ENCODE assay signal across 1 cellular context in genomic region chr2:206159346-206160123, GRCh38.
TF ChIP-seq lines count a peak whose summit lies in the region.

Gene EEF1B2, plus strand, starts transcription at chr2:206159895. Its CDS starts 85 bp downstream, at chr2:206159980.
Gene NDUFS1, minus strand, starts transcription at chr2:206159444. Its CDS starts 5,766 bp downstream, at chr2:206153678.

TF ChIP-seq in GM12878, 131 proteins besides CTCF, POLR2A, EP300 and RAD21 (continued from another document and continues in another):
- peak; percentile 52; the same call in 1 of the 2 replicates for TF ChIP-seq RELB (IDR thresholded peaks at IDR 0.05; ENCODE audit: low read depth)
- TF ChIP-seq JUND (IDR thresholded peaks at IDR 0.05; ENCODE audit: low read depth, low read length), result no peak
- peak; percentile 3; the same call in 1 of the 2 replicates for TF ChIP-seq ATF2 (IDR thresholded peaks at IDR 0.05; ENCODE audit: low read length)
- TF ChIP-seq CHD1 (IDR thresholded peaks at IDR 0.05; ENCODE audit: low read depth, low read length), result peak; percentile 79; the same call in 1 of the 2 replicates
- TF ChIP-seq NRF1 (conservative IDR thresholded peaks at IDR 0.05; ENCODE audit: low read depth, low read length), result no peak
- TF ChIP-seq PAX5 (IDR thresholded peaks at IDR 0.05; ENCODE audit: borderline replicate concordance, low read depth, low read length), result peak; percentile 31; the same call in 1 of the 2 replicates
- no peak for TF ChIP-seq E4F1 (IDR thresholded peaks at IDR 0.05; ENCODE audit: borderline replicate concordance, partially characterized antibody)
- peak; percentile 83 for TF ChIP-seq E2F4 (IDR thresholded peaks at IDR 0.05; ENCODE audit: low read depth, low read length)
- no peak for TF ChIP-seq ZSCAN29 (IDR thresholded peaks at IDR 0.05)
- TF ChIP-seq TCF12 (IDR thresholded peaks at IDR 0.05; ENCODE audit: low read depth, low read length), result no peak
- TF ChIP-seq TBL1XR1 (IDR thresholded peaks at IDR 0.05; ENCODE audit: low read depth, low read length), result peak; percentile 32; the same call in 1 of the 2 replicates
- no peak for TF ChIP-seq POLR2AphosphoS2 (IDR thresholded peaks at IDR 0.05; ENCODE audit: low read depth, low read length)
- TF ChIP-seq NR2C1 (IDR thresholded peaks at IDR 0.05), result peak; percentile 99
- TF ChIP-seq BHLHE40 (IDR thresholded peaks at IDR 0.05; ENCODE audit: borderline replicate concordance in 1 of 2, low read depth in 2 of 2, low read length in 1 of 2), result peak; percentile 74 to 77
- no peak for TF ChIP-seq SUPT20H (IDR thresholded peaks at IDR 0.05; ENCODE audit: borderline replicate concordance, control insufficient read depth, low read depth, low read length)
- TF ChIP-seq RFX5 (IDR thresholded peaks at IDR 0.05; ENCODE audit: low read depth, low read length), result no peak
- peak; percentile 74 for TF ChIP-seq RAD51 (IDR thresholded peaks at IDR 0.05)
- TF ChIP-seq GABPA (IDR thresholded peaks at IDR 0.05; ENCODE audit: low read depth), result peak; percentile 91
- no peak for TF ChIP-seq STAT1 (conservative IDR thresholded peaks at IDR 0.05)
- no peak for TF ChIP-seq TARDBP (IDR thresholded peaks at IDR 0.05; ENCODE audit: borderline replicate concordance)
- TF ChIP-seq MAX (IDR thresholded peaks at IDR 0.05; ENCODE audit: low read depth, low read length), result peak; percentile 79; the same call in 1 of the 2 replicates
- peak; percentile 8; the same call in 1 of the 2 replicates for TF ChIP-seq ESRRA (IDR thresholded peaks at IDR 0.05; ENCODE audit: low read length)
- no peak for TF ChIP-seq IKZF2 (IDR thresholded peaks at IDR 0.05)
- TF ChIP-seq IRF5 (IDR thresholded peaks at IDR 0.05; ENCODE audit: borderline replicate concordance), result no peak
- TF ChIP-seq RB1 (IDR thresholded peaks at IDR 0.05; ENCODE audit: borderline replicate concordance), result peak; percentile 37; the same call in 1 of the 2 replicates
- no peak; the same call in 1 of the 2 replicates for TF ChIP-seq ZNF207 (IDR thresholded peaks at IDR 0.05; ENCODE audit: borderline replicate concordance)
- no peak for TF ChIP-seq GATAD2B (conservative IDR thresholded peaks at IDR 0.05; ENCODE audit: low read depth)
- TF ChIP-seq USF1 (IDR thresholded peaks at IDR 0.05; ENCODE audit: borderline replicate concordance, extremely low read length, insufficient read depth, low read depth, low read length), result peak; percentile 72
- TF ChIP-seq BCLAF1 (IDR thresholded peaks at IDR 0.05), result no peak
- no peak for TF ChIP-seq SUZ12 (IDR thresholded peaks at IDR 0.05; ENCODE audit: unreplicated experiment)
- TF ChIP-seq SKIL (IDR thresholded peaks at IDR 0.05; ENCODE audit: low read depth, poor library complexity, severe bottlenecking), result no peak
- no peak for TF ChIP-seq ZBTB11 (CRISPR knock-in tag; IDR thresholded peaks at IDR 0.05)
- TF ChIP-seq NKRF (conservative IDR thresholded peaks at IDR 0.05), result peak; percentile 89
- peak; percentile 74; the same call in 1 of the 2 replicates for TF ChIP-seq CREM (IDR thresholded peaks at IDR 0.05; ENCODE audit: low read depth)
